In the genomic region with DNA sequence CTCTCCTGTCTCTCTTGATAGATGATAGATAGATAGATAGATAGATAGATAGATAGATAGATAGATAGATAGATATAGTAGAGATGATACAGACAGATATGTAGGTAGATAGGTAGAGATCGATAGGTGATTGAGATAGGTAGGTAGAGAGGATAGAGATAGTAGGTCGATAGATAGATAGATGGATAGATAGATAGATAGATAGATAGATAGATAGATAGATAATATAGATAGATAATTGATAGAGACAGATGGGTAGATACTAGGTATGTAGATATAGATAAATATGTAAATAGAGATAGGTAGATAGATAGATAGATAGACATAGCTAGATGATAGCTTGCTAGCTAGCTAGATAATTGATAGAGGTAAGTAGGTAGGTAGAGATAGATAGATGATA, we compare ENCODE assay signal across 29 cellular contexts.
A peak's percentile ranks its signal among the peaks of the same experiment; 100 is the strongest.
DNase-seq lines count a peak whose midpoint lies in the region; ATAC-seq, FAIRE-seq and TF ChIP-seq lines count a peak whose summit lies in the region.
"Had no signal": no experiment of that assay in that cellular context is flagged by ENCODE, and none has a peak within 500 bp of the region (broad histone marks: within the 10 kb centered on the region; RNA-seq: fewer than 3 reads in every experiment).

No MANE protein-coding gene starts in this region.

- no peak for TF ChIP-seq RAD21 in K562 (CRISPR knock-in tag; conservative IDR thresholded peaks at IDR 0.05 in 1 of 2, IDR thresholded peaks at IDR 0.05 in 1 of 2)

- H2AFZ ChIP-seq in K562 (ENCODE audit: low read depth, low read length), result no peak overlapping the region

- BruUV-seq in K562 (replicated peaks; lab: Mats Ljungman, UMichigan), result no TSS peak

- intact Hi-C loops in K562 (cut with micrococcal nuclease), result no loop called here

- H3K9me1 ChIP-seq in K562 (ENCODE audit: control insufficient read depth, insufficient read depth, low read length), result no peaks in the 10 kb centered on the region

- no peak for TF ChIP-seq CTCF in K562 (IDR thresholded peaks at IDR 0.05 in 2 of 3, conservative IDR thresholded peaks at IDR 0.05 in 1 of 3; ENCODE audit: insufficient read depth in 2 of 3, low read depth in 1 of 3, low read length in 3 of 3)

- H3K4me1 ChIP-seq in K562 (replicated peaks in 1 of 2; ENCODE audit: control insufficient read depth in 2 of 2, insufficient read depth in 2 of 2, low read length in 2 of 2) (no peaks in the 10 kb centered on the region), HAP-1 (no peaks in the 10 kb centered on the region)
- H3K4me1 ChIP-seq: BE2C; BLaER1; BLaER1 treated with 17β-estradiol and CSF1 and Interleukin-3, amounts not matched to agents 10 nM and 100 nM; Caco-2 had no signal

- TF ChIP-seq EP300 in K562 (IDR thresholded peaks at IDR 0.05; ENCODE audit: low read length), result no peak

- H3K36me3 ChIP-seq in K562 (ENCODE audit: control insufficient read depth, insufficient read depth, low read length) (no peaks in the 10 kb centered on the region), HAP-1 (replicated peaks) (no peaks in the 10 kb centered on the region)
- H3K36me3 ChIP-seq: BE2C; BLaER1; BLaER1 treated with 17β-estradiol and CSF1 and Interleukin-3, amounts not matched to agents 10 nM and 100 nM had no signal

- CTCF ChIA-PET in K562 (lab: Yijun Ruan, JAX; ENCODE audit: low intra/inter-chr PET ratio), result no interaction called here

- H3K4me2 ChIP-seq in K562 (ENCODE audit: insufficient read depth, low read length), result no peak overlapping the region
- H3K4me2 ChIP-seq: A549; BLaER1; BLaER1 treated with 17β-estradiol and CSF1 and Interleukin-3, amounts not matched to agents 10 nM and 100 nM had no signal

- H3K27me3 ChIP-seq in K562 (ENCODE audit: control insufficient read depth in 2 of 2, insufficient read depth in 2 of 2, low read length in 2 of 2), result no peaks in the 10 kb centered on the region
- no peaks in the 10 kb centered on the region for H3K27me3 ChIP-seq in HAP-1 (ENCODE audit: low read depth)
- H3K27me3 ChIP-seq: BE2C; BLaER1; BLaER1 treated with 17β-estradiol and CSF1 and Interleukin-3, amounts not matched to agents 10 nM and 100 nM had no signal

- H3K79me2 ChIP-seq in K562 (ENCODE audit: control insufficient read depth, insufficient read depth, low read length), result no peaks in the 10 kb centered on the region

- no peak overlapping the region for H3K27ac ChIP-seq in K562 (ENCODE audit: extremely low read depth, low read depth, low read length)
- H3K27ac ChIP-seq: 22Rv1; A549; BLaER1; BLaER1 treated with 17β-estradiol and CSF1 and Interleukin-3, amounts not matched to agents 10 nM and 100 nM; C4-2B had no signal

- in situ Hi-C loops in K562 (cut with MboI) (no loop called here), HAP-1 (cut with MboI; ENCODE audit: low sequenced_read_pairs) (no loop called here)

- H3K9ac ChIP-seq in K562 (ENCODE audit: insufficient read depth in 1 of 2, low read depth in 2 of 2, low read length in 2 of 2), result no peak overlapping the region
- H3K9ac ChIP-seq: BLaER1; BLaER1 treated with 17β-estradiol and CSF1 and Interleukin-3, amounts not matched to agents 10 nM and 100 nM had no signal

- WGBS in K562 (ENCODE audit: insufficient coverage, low coverage, missing lambda C conversion rate), result 2% methylated on average over 2 of the region's 2 CpGs

- no peak for FAIRE-seq in K562 (lab: Jason Lieb, UNC)
- FAIRE-seq: A204.1, A549, D721Med had no signal

- H3K4me3 ChIP-seq in K562 (no peak overlapping the region), HAP-1 (no peak overlapping the region)
- H3K4me3 ChIP-seq: A549; BLaER1; BLaER1 treated with 17β-estradiol and CSF1 and Interleukin-3, amounts not matched to agents 10 nM and 100 nM had no signal

- no peak for TF ChIP-seq POLR2A in K562 (conservative IDR thresholded peaks at IDR 0.05)

- H4K20me1 ChIP-seq in K562 (replicated peaks; ENCODE audit: control insufficient read depth, insufficient read depth, low read length), result no peaks in the 10 kb centered on the region
- H4K20me1 ChIP-seq: BLaER1; BLaER1 treated with 17β-estradiol and CSF1 and Interleukin-3, amounts not matched to agents 10 nM and 100 nM had no signal

- no peaks in the 10 kb centered on the region for H3K9me3 ChIP-seq in K562 (replicated peaks; ENCODE audit: control insufficient read depth, insufficient read depth, low read depth, low read length)
- H3K9me3 ChIP-seq in HAP-1, result no peaks in the 10 kb centered on the region
- H3K9me3 ChIP-seq: A549, BE2C had no signal

- no peak for ATAC-seq in K562
- ATAC-seq: A549; CD8-positive, alpha-beta T cell had no signal

- POLR2A ChIA-PET in K562 (lab: Yijun Ruan, JAX), result no interaction called here

- DNase-seq in K562 (ENCODE audit: extremely low read depth in 1 of 4, low spot score in 3 of 4) (no peak), HAP-1 (ENCODE audit: low spot score in 2 of 2) (no peak)
- DNase-seq: 8988T; ACHN; AML-193; BE2C; C1 segment of cervical spinal cord; Caco-2; Calu3; CD4-positive, alpha-beta memory T cell; CD4-positive, alpha-beta T cell; CD4-positive, CD25-positive, alpha-beta regulatory T cell; CD8-positive, alpha-beta memory T cell; CD8-positive, alpha-beta T cell; COR-L47; DMS 273 treated with DMSO at 0.1 percent for 48 hours; DMS153; DMS53; DMS79; DMS79 treated with DMSO at 0.1 percent for 48 hours; DND-41; EL had no signal

TF ChIP-seq in K562, 482 proteins besides CTCF, POLR2A, EP300 and RAD21:
- TF ChIP-seq ZNF764 (CRISPR knock-in tag; IDR thresholded peaks at IDR 0.05; ENCODE audit: low read depth) (no peak), DACH1 (IDR thresholded peaks at IDR 0.05; ENCODE audit: partially characterized antibody) (peak; percentile 92)
